ENCODE assay signal across 8 cellular contexts in the genomic region with DNA sequence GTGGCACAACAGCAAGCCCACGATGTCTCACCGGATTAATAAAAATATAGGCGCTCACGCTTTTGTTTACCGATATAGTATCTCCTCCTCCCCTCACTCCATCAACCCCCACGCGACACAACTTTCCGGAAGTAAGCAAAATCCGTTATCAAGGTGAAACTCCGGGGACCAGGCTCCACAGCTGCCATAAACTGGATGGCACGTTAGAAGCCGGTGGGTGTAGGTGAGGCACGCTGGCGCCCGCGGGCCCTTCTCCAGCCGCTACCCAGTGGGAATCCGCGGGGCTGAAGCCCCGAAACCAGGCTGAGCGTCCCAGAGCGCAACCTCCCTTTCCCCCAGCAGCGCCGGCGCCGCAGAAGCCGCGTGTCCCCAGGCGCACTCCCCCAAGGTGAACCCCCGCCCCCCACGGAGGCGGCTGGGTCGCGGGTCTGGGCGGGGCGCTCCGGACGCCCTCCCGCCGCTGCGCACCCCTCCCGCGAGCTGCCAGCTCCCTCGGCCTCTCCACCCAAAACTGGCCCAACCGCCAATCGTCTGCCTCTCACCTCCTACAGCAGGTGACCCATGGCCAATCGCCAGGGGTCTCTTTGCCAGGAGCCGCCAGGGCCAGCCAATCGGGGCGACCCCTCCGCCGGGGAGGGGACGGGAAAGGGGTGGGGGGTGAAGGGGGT.
A peak's percentile ranks its signal among the peaks of the same experiment; 100 is the strongest.
DNase-seq lines count a peak whose midpoint lies in the region; ATAC-seq and TF ChIP-seq lines count a peak whose summit lies in the region.

No MANE protein-coding gene starts in this region.

- peak in 1 of 2 donors; percentile 40 for TF ChIP-seq POLR2A in uterus (IDR thresholded peaks at IDR 0.05)

- intact Hi-C loops in right cardiac atrium (cut with DNase I) (no loop called here), uterus (cut with DNase I; ENCODE audit: low total_unique reads) (no loop called here)

- ATAC-seq in HG02840 (IDR thresholded peaks at IDR 0.05; ENCODE audit: low FRiP score, unreplicated experiment) (peak; percentile 87), right cardiac atrium (peak; percentile 95 to 97)

- in situ Hi-C loops in GM13976 (cut with MboI; ENCODE audit: low sequenced_read_pairs, unreplicated experiment), result no loop called here

- H3K27ac ChIP-seq in right cardiac atrium (ENCODE audit: low read length), result peak overlapping the region; percentile 39
- peak overlapping the region; percentile 81 to 90 for H3K27ac ChIP-seq in uterus

- H3K9me3 ChIP-seq in right cardiac atrium (ENCODE audit: control insufficient read depth, low read length) (no peaks in the 10 kb centered on the region), uterus (no peaks in the 10 kb centered on the region)

- no peaks in the 10 kb centered on the region for H3K36me3 ChIP-seq in uterus

- TF ChIP-seq CTCF in GM13976 (IDR thresholded peaks at IDR 0.05; ENCODE audit: borderline replicate concordance, control extremely low read depth, extremely low read depth, insufficient read depth, missing control alignments) (no peak), uterus (IDR thresholded peaks at IDR 0.05) (no peak)

- H3K4me1 ChIP-seq in right cardiac atrium (ENCODE audit: control insufficient read depth, insufficient read depth, low read length) (peaks cover 5% of the 10 kb centered on the region), uterus (peaks cover 3 to 10% of the 10 kb centered on the region in 2 donors)

- 3% methylated on average over 53 of the region's 53 CpGs for WGBS in right cardiac atrium

- H3K27me3 ChIP-seq in right cardiac atrium (ENCODE audit: control insufficient read depth, insufficient read depth), result no peaks in the 10 kb centered on the region
- no peaks in the 10 kb centered on the region for H3K27me3 ChIP-seq in uterus

- H3K4me3 ChIP-seq in right cardiac atrium (ENCODE audit: low read length), result peak overlapping the region; percentile 84
- H3K4me3 ChIP-seq in uterus, result peak overlapping the region; percentile 56 to 63

- DNase-seq in GM13976 (ENCODE audit: low spot score) (peak; percentile 97), NCI-H1436 (lab: John Stamatoyannopoulos, UW) (peak; percentile 96), T follicular helper cell (ENCODE audit: low read depth) (peak; percentile 85), amniotic stem cell (lab: John Stamatoyannopoulos, UW) (peak; percentile 76), right cardiac atrium (peak; percentile 89 to 95 (median 94)), pulmonary artery endothelial cell (ENCODE audit: low read depth, low spot score) (peak; percentile 76), uterus (peak; percentile 77 to 79)

Comparison
In these comparisons a context has a peak if more than half of its experiments do, and no peak if none do; other contexts are left out.
1. Peak in every context shown above with its lines: DNase-seq, ATAC-seq, H3K4me3 ChIP-seq and H3K27ac ChIP-seq.